1 cellular context compared by ENCODE assay signal in genomic region chr5:120106912-120107525, GRCh38.
TF ChIP-seq lines count a peak whose summit lies in the region.

No MANE protein-coding gene starts in this region.

TF ChIP-seq in IMR-90, 13 proteins besides CTCF, POLR2A, EP300 and RAD21 (continued from another document):
- TF ChIP-seq MXI1 (IDR thresholded peaks at IDR 0.05; ENCODE audit: borderline replicate concordance, low read depth, low read length), result no peak
- TF ChIP-seq RFX5 (IDR thresholded peaks at IDR 0.05; ENCODE audit: low read depth, low read length), result no peak
- TF ChIP-seq ELK1 (IDR thresholded peaks at IDR 0.05; ENCODE audit: borderline replicate concordance, low read depth, low read length), result no peak
- TF ChIP-seq MAZ (IDR thresholded peaks at IDR 0.05; ENCODE audit: borderline replicate concordance, low read depth, low read length), result no peak
- no peak for TF ChIP-seq USF2 (IDR thresholded peaks at IDR 0.05; ENCODE audit: low read depth, low read length)
